Comparison of ENCODE assay signal across 7 cellular contexts in genomic region chr10:92849234-92849525, GRCh38. TPM values are rescaled to one million over a fixed set of nuclear protein-coding genes. Genes with fewer than 3 reads are reported as not detected.
A peak's percentile ranks its signal among the peaks of the same experiment; 100 is the strongest.
DNase-seq lines count a peak whose midpoint lies in the region; FAIRE-seq and TF ChIP-seq lines count a peak whose summit lies in the region.

No MANE protein-coding gene starts in this region.

- no peaks in the 10 kb centered on the region for H3K9me3 Mint-ChIP-seq in endothelial cell (ENCODE audit: unreplicated experiment)
- no peaks in the 10 kb centered on the region for H3K9me3 Mint-ChIP-seq in progenitor cell of endocrine pancreas (ENCODE audit: low read depth)

- H3K4me1 Mint-ChIP-seq in endothelial cell (ENCODE audit: unreplicated experiment) (peaks cover 12% of the 10 kb centered on the region), progenitor cell of endocrine pancreas (ENCODE audit: low read depth) (peaks cover 13% of the 10 kb centered on the region)

- peaks cover 24% of the 10 kb centered on the region for H3K27me3 ChIP-seq in NT2/D1 (ENCODE audit: insufficient read depth, insufficient read length)

- no peak for DNase-seq in GM19239 (ENCODE audit: insufficient read length, low spot score)
- DNase-seq in NT2/D1 (ENCODE audit: low read depth, low spot score) = no peak
- no peak for DNase-seq in endothelial cell (ENCODE audit: low spot score)
- DNase-seq in progenitor cell of endocrine pancreas (ENCODE audit: low spot score, unreplicated experiment) = no peak
- DNase-seq in GM13976 (ENCODE audit: low spot score) = no peak
- DNase-seq in AG08396 (ENCODE audit: low spot score) = no peak
- no peak for DNase-seq in COR-L47 (lab: John Stamatoyannopoulos, UW)

- H3K27me3 Mint-ChIP-seq in endothelial cell (ENCODE audit: unreplicated experiment) = peaks cover 7% of the 10 kb centered on the region
- H3K27me3 Mint-ChIP-seq in progenitor cell of endocrine pancreas = no peaks in the 10 kb centered on the region

- H3K9me3 ChIP-seq in NT2/D1 (ENCODE audit: insufficient read depth, low read length) = 0 out of 2 replicates have a peak, but pooled peaks cover 6% of the 10 kb centered on the region

- peak overlapping the region; percentile 72 for H3K9ac ChIP-seq in NT2/D1 (ENCODE audit: insufficient read length, low read depth)

- H3K27ac Mint-ChIP-seq in endothelial cell (ENCODE audit: unreplicated experiment) (peak overlapping the region; percentile 30), progenitor cell of endocrine pancreas (peak overlapping the region; percentile 80)

- in situ Hi-C loops in GM13976 (cut with MboI; ENCODE audit: low sequenced_read_pairs, unreplicated experiment) = no loop called here

- H3K4me3 Mint-ChIP-seq in endothelial cell (ENCODE audit: unreplicated experiment) (peak overlapping the region; percentile 94), progenitor cell of endocrine pancreas (ENCODE audit: low read depth) (peak overlapping the region; percentile 81)

- TF ChIP-seq CTCF in endothelial cell (IDR thresholded peaks at IDR 0.05; ENCODE audit: unreplicated experiment) (no peak), progenitor cell of endocrine pancreas (IDR thresholded peaks at IDR 0.05; ENCODE audit: unreplicated experiment) (no peak), GM13976 (IDR thresholded peaks at IDR 0.05; ENCODE audit: borderline replicate concordance, control extremely low read depth, extremely low read depth, insufficient read depth, missing control alignments) (no peak)

- peak; percentile 21 for FAIRE-seq in GM19239 (lab: Jason Lieb, UNC)

- H3K36me3 ChIP-seq in NT2/D1 (ENCODE audit: insufficient read depth, insufficient read length, low read length) = no peaks in the 10 kb centered on the region

- H3K4me3 ChIP-seq in NT2/D1 (ENCODE audit: insufficient read length, low read depth) = peak overlapping the region; percentile 57

- H3K36me3 Mint-ChIP-seq in endothelial cell (ENCODE audit: low read depth, unreplicated experiment) = peaks cover 20% of the 10 kb centered on the region
- H3K36me3 Mint-ChIP-seq in progenitor cell of endocrine pancreas (ENCODE audit: insufficient read depth) = peaks cover 1% of the 10 kb centered on the region

- no peaks in the 10 kb centered on the region for H3K4me1 ChIP-seq in NT2/D1 (ENCODE audit: insufficient read depth, insufficient read length)

RNA-seq across cellular contexts. Expression of gene EXOC6, which starts 0.9 kb away (rescaled TPM):
- total RNA-seq in endothelial cell (ENCODE audit: unreplicated experiment) (28.5 TPM), progenitor cell of endocrine pancreas (20.6 and 21.7 TPM in 2 replicates)
